1 cellular context compared by ENCODE assay signal in genomic region chr1:203726417-203726867, GRCh38.
TF ChIP-seq lines count a peak whose summit lies in the region.

No MANE protein-coding gene starts in this region.

TF ChIP-seq in IMR-90, 13 proteins besides CTCF, POLR2A, EP300 and RAD21:
- no peak for TF ChIP-seq SMC3 (IDR thresholded peaks at IDR 0.05; ENCODE audit: low read depth, low read length)
- no peak for TF ChIP-seq ELK1 (IDR thresholded peaks at IDR 0.05; ENCODE audit: borderline replicate concordance, low read depth, low read length)
- no peak for TF ChIP-seq MAZ (IDR thresholded peaks at IDR 0.05; ENCODE audit: borderline replicate concordance, low read depth, low read length)
- TF ChIP-seq NFE2L2 (IDR thresholded peaks at IDR 0.05; ENCODE audit: low read depth, low read length): no peak
- TF ChIP-seq FOS (IDR thresholded peaks at IDR 0.05; ENCODE audit: low read depth, low read length): no peak
- no peak for TF ChIP-seq MAFK (IDR thresholded peaks at IDR 0.05; ENCODE audit: low read depth, low read length)
- TF ChIP-seq CEBPB (IDR thresholded peaks at IDR 0.05; ENCODE audit: low read depth, low read length): no peak
- no peak for TF ChIP-seq MXI1 (IDR thresholded peaks at IDR 0.05; ENCODE audit: borderline replicate concordance, low read depth, low read length)
- no peak for TF ChIP-seq RFX5 (IDR thresholded peaks at IDR 0.05; ENCODE audit: low read depth, low read length)
- no peak for TF ChIP-seq USF2 (IDR thresholded peaks at IDR 0.05; ENCODE audit: low read depth, low read length)
- TF ChIP-seq RCOR1 (IDR thresholded peaks at IDR 0.05; ENCODE audit: insufficient replicate concordance, low read length): no peak
- no peak for TF ChIP-seq CHD1 (IDR thresholded peaks at IDR 0.05; ENCODE audit: low read depth, low read length)
- no peak for TF ChIP-seq BHLHE40 (IDR thresholded peaks at IDR 0.05; ENCODE audit: low read depth, low read length)
